In genomic region chr2:148603562-148603920, GRCh38 we compare ENCODE assay signal across 11 cellular contexts. TPM values are rescaled to one million over a fixed set of nuclear protein-coding genes. Genes with fewer than 3 reads are reported as not detected.
A peak's percentile ranks its signal among the peaks of the same experiment; 100 is the strongest.
DNase-seq lines count a peak whose midpoint lies in the region; ATAC-seq and TF ChIP-seq lines count a peak whose summit lies in the region.
"Had no signal": no experiment of that assay in that cellular context is flagged by ENCODE, and none has a peak within 500 bp of the region (broad histone marks: within the 10 kb centered on the region; RNA-seq: fewer than 3 reads in every experiment).

No MANE protein-coding gene starts in this region.

- H3K36me3 ChIP-seq in brain microvascular endothelial cell (replicated peaks) = no peaks in the 10 kb centered on the region
- H3K36me3 ChIP-seq in OCI-LY7 (ENCODE audit: insufficient read depth, low read length) = no peaks in the 10 kb centered on the region

- H3K9me2 ChIP-seq in OCI-LY7 (ENCODE audit: insufficient read depth, low read length) = no peaks in the 10 kb centered on the region

- BruUV-seq in OCI-LY7 (replicated peaks; lab: Mats Ljungman, UMichigan) = no TSS peak

- H3K27me3 ChIP-seq in brain microvascular endothelial cell (replicated peaks) = no peaks in the 10 kb centered on the region

- H3K79me2 ChIP-seq in OCI-LY7 (ENCODE audit: insufficient read depth, low read depth, low read length) = no peaks in the 10 kb centered on the region

- POLR2A ChIA-PET in OCI-LY7 (lab: Charles Lee) = interaction anchor here (0.5 to 0.9 kb wide), 2 partner anchors 81 to 274 kb away, joined by 3 to 5 read pairs; no protein-coding TSS in a partner anchor

- no peaks in the 10 kb centered on the region for H3K9me3 ChIP-seq in OCI-LY7 (ENCODE audit: low read length)

- no peak overlapping the region for H2AFZ ChIP-seq in OCI-LY7 (ENCODE audit: low read length)
- H2AFZ ChIP-seq: PC-9 had no signal

- H3K36me3 Mint-ChIP-seq in type B pancreatic cell = peaks cover 3% of the 10 kb centered on the region
- H3K36me3 Mint-ChIP-seq in osteocyte (ENCODE audit: unreplicated experiment) = no peaks in the 10 kb centered on the region

- H3K4me2 ChIP-seq in OCI-LY7 (ENCODE audit: low read length) = no peak overlapping the region
- H3K4me2 ChIP-seq: PC-9 had no signal

- H3K27ac Mint-ChIP-seq in type B pancreatic cell = no peak overlapping the region
- H3K27ac Mint-ChIP-seq in osteocyte (ENCODE audit: unreplicated experiment) = no peak overlapping the region

- H3K27me3 Mint-ChIP-seq in type B pancreatic cell (peaks cover 6% of the 10 kb centered on the region), osteocyte (ENCODE audit: unreplicated experiment) (peaks cover 7% of the 10 kb centered on the region)

- H3K4me1 Mint-ChIP-seq in type B pancreatic cell (ENCODE audit: unreplicated experiment) (no peaks in the 10 kb centered on the region), osteocyte (ENCODE audit: unreplicated experiment) (no peaks in the 10 kb centered on the region)

- in situ Hi-C loops in brain microvascular endothelial cell (cut with HindIII; ENCODE audit: low pct_ligation_motif_present, low sequenced_read_pairs) = no loop called here

- TF ChIP-seq CTCF in brain microvascular endothelial cell (IDR thresholded peaks at IDR 0.05; ENCODE audit: low read depth, low read length, missing control alignments) (no peak), type B pancreatic cell (conservative IDR thresholded peaks at IDR 0.05) (no peak), OCI-LY7 (conservative IDR thresholded peaks at IDR 0.05; ENCODE audit: low read length) (no peak), osteocyte (IDR thresholded peaks at IDR 0.05) (no peak)

- CTCF ChIA-PET in OCI-LY7 (lab: Charles Lee; ENCODE audit: unreplicated experiment) = no interaction called here

- ATAC-seq in GM21737 (IDR thresholded peaks at IDR 0.05; ENCODE audit: unreplicated experiment) (peak; percentile 98), HG03378 (IDR thresholded peaks at IDR 0.05; ENCODE audit: unreplicated experiment) (peak; percentile 99)

- H4K20me1 ChIP-seq in OCI-LY7 (ENCODE audit: insufficient read depth, low read length) = no peaks in the 10 kb centered on the region

- intact Hi-C loops in OCI-LY7 (cut with micrococcal nuclease; ENCODE audit: unreplicated experiment) = no loop called here

- DNase-seq in stimulated activated CD4-positive, alpha-beta T cell treated with anti-CD3 and anti-CD28 coated beads, Interleukin-4, amount 100 ng/mL, for 24 hours = peak; percentile 27
- DNase-seq in stimulated activated CD4-positive, alpha-beta T cell treated with anti-CD3 and anti-CD28 coated beads, Interleukin-4, amount 100 ng/mL, for 1 hour = no peak
- DNase-seq in brain microvascular endothelial cell (no peak), type B pancreatic cell (ENCODE audit: extremely low spot score, unreplicated experiment) (no peak), OCI-LY7 (ENCODE audit: low spot score) (no peak), osteocyte (ENCODE audit: extremely low spot score, unreplicated experiment) (no peak)
- DNase-seq: NCI-H1048, PC-9 had no signal

- no peaks in the 10 kb centered on the region for H3K4me1 ChIP-seq in OCI-LY7 (ENCODE audit: insufficient read depth, low read length, poor library complexity, severe bottlenecking)

- H3K27ac ChIP-seq in brain microvascular endothelial cell = no peak overlapping the region
- H3K27ac ChIP-seq in OCI-LY7 (ENCODE audit: low read depth, low read length, poor library complexity, severe bottlenecking) = no peak overlapping the region
- H3K27ac ChIP-seq: PC-9 had no signal

- peaks cover 8% of the 10 kb centered on the region for H3K9me3 Mint-ChIP-seq in type B pancreatic cell
- H3K9me3 Mint-ChIP-seq in osteocyte (ENCODE audit: unreplicated experiment) = peaks cover 8% of the 10 kb centered on the region

- no peak overlapping the region for H3K4me3 Mint-ChIP-seq in type B pancreatic cell
- H3K4me3 Mint-ChIP-seq in osteocyte (ENCODE audit: unreplicated experiment) = no peak overlapping the region

- H3K4me3 ChIP-seq in brain microvascular endothelial cell (ENCODE audit: low read depth, low read length) (no peak overlapping the region), OCI-LY7 (ENCODE audit: low read depth, low read length, poor library complexity, severe bottlenecking) (no peak overlapping the region)
- H3K4me3 ChIP-seq: lung, PC-9 had no signal

RNA-seq across cellular contexts. Expression of gene EPC2, which starts 41.0 kb away (rescaled TPM):
- total RNA-seq in type B pancreatic cell (ENCODE audit: low replicate concordance) (34.8 and 35.9 TPM in 2 replicates), OCI-LY7 (2022) (26.3 and 30.8 TPM in 2 replicates), osteocyte (38.3 and 39.2 TPM in 2 replicates)
- 12.8 and 14.9 TPM in 2 replicates for total RNA-seq in OCI-LY7 (2014; rRNA removed; shearing (Covaris generic))
